In genomic region chr19:48363810-48364563, GRCh38 we compare ENCODE assay signal across 1 cellular context.
TF ChIP-seq lines count a peak whose summit lies in the region.

TSS of gene SYNGR4 (plus strand) at chr19:48364367. CDS start at chr19:48365843, 1,476 bp downstream.
TSS of gene TMEM143 (minus strand) at chr19:48363940. CDS start at chr19:48363920, 20 bp downstream.

TF ChIP-seq in K562, 482 proteins besides CTCF, POLR2A, EP300 and RAD21 (continued from another document):
- TF ChIP-seq SRSF7 (optimal IDR thresholded peaks at IDR 0.05; ENCODE audit: low read depth, low read length) (no peak), CEBPZ (IDR thresholded peaks at IDR 0.05; ENCODE audit: borderline replicate concordance, low read depth, low read length) (no peak), ZNF511 (CRISPR knock-in tag; IDR thresholded peaks at IDR 0.05) (peak; percentile 4; the same call in 1 of the 2 replicates), NR1H2 (CRISPR knock-in tag; IDR thresholded peaks at IDR 0.05) (no peak), SPI1 (IDR thresholded peaks at IDR 0.05; ENCODE audit: borderline replicate concordance, low read depth, low read length) (no peak), CBX1 (IDR thresholded peaks at IDR 0.05; ENCODE audit: low read depth) (no peak), HDAC8 (tag; IDR thresholded peaks at IDR 0.05) (no peak), ATF6 (CRISPR knock-in tag; IDR thresholded peaks at IDR 0.05) (no peak), HNRNPL (IDR thresholded peaks at IDR 0.05; ENCODE audit: low read depth, low read length) (no peak), ZNF551 (CRISPR knock-in tag; IDR thresholded peaks at IDR 0.05) (no peak), ZNF431 (CRISPR knock-in tag; IDR thresholded peaks at IDR 0.05) (no peak), ZNF184 (CRISPR knock-in tag; IDR thresholded peaks at IDR 0.05) (no peak), COPS2 (conservative IDR thresholded peaks at IDR 0.05) (no peak), TAF9B (IDR thresholded peaks at IDR 0.05; ENCODE audit: partially characterized antibody) (no peak), ZNF280B (CRISPR knock-in tag; IDR thresholded peaks at IDR 0.05) (no peak), L3MBTL2 (IDR thresholded peaks at IDR 0.05) (peak; percentile 98), CHD1 (IDR thresholded peaks at IDR 0.05; ENCODE audit: low read length) (no peak), PKNOX1 (IDR thresholded peaks at IDR 0.05) (peak; percentile 83)
